In genomic region chr22:42500164-42500835, GRCh38 we compare ENCODE assay signal across 8 cellular contexts. TPM values are rescaled to one million over a fixed set of nuclear protein-coding genes. Genes with fewer than 3 reads are reported as not detected.
A peak's percentile ranks its signal among the peaks of the same experiment; 100 is the strongest.
DNase-seq lines count a peak whose midpoint lies in the region; ATAC-seq and TF ChIP-seq lines count a peak whose summit lies in the region.

No MANE protein-coding gene starts in this region.

- H3K9me3 ChIP-seq in A673 (ENCODE audit: low read depth, low read length, poor library complexity, severe bottlenecking) = no peaks in the 10 kb centered on the region

- peak overlapping the region; percentile 38 for H3K4me3 Mint-ChIP-seq in activated CD4-positive, alpha-beta T cell treated with anti-CD3 and anti-CD28 coated beads for 36 hours

- TF ChIP-seq CTCF in A673 (conservative IDR thresholded peaks at IDR 0.05; ENCODE audit: low read depth, low read length) = no peak

- peaks cover 3% of the 10 kb centered on the region for H3K4me1 ChIP-seq in A673 (ENCODE audit: insufficient read depth, low read length, poor library complexity, severe bottlenecking)

- H3K27ac ChIP-seq in A673 (ENCODE audit: low read depth, low read length, poor library complexity, severe bottlenecking) = no peak overlapping the region

- peak; percentile 81 for DNase-seq in A673 (ENCODE audit: low spot score)
- peak; percentile 95 for DNase-seq in GM19240 (ENCODE audit: insufficient read length, low spot score)
- peak; percentile 91 for DNase-seq in activated CD4-positive, alpha-beta T cell treated with anti-CD3 and anti-CD28 coated beads for 36 hours
- peak; percentile 59 for DNase-seq in cerebellar cortex (ENCODE audit: low spot score)
- DNase-seq in kidney glomerular epithelial cell (lab: John Stamatoyannopoulos, UW) = peak; percentile 37
- peak; percentile 71 to 84 for DNase-seq in stimulated activated CD4-positive, alpha-beta T cell treated with anti-CD3 and anti-CD28 coated beads, Interleukin-2, amount 100 ng/mL, for 48 hours
- DNase-seq in NCI-H524 treated with DMSO at 0.1 percent for 48 hours (lab: John Stamatoyannopoulos, UW) = no peak

- intact Hi-C loops in A673 (cut with micrococcal nuclease; ENCODE audit: unreplicated experiment) = no loop called here
- intact Hi-C loops in activated CD4-positive, alpha-beta T cell treated with anti-CD3 and anti-CD28 coated beads for 36 hours (cut with DNase I, micrococcal nuclease) = loop anchor here in 1 of 2 experiments (2.0 to 5.0 kb wide), 9 partner anchors 19 to 1118 kb away; partner anchors contain the start of genes CYB5R3, NAGA, POLDIP3 and RRP7A

- peak; percentile 56 for ATAC-seq in HG03571 (IDR thresholded peaks at IDR 0.05; ENCODE audit: unreplicated experiment)
- ATAC-seq in activated CD4-positive, alpha-beta T cell treated with anti-CD3 and anti-CD28 coated beads for 36 hours = peak; percentile 98

- peaks cover 11% of the 10 kb centered on the region for H3K4me1 Mint-ChIP-seq in activated CD4-positive, alpha-beta T cell treated with anti-CD3 and anti-CD28 coated beads for 36 hours

- no peaks in the 10 kb centered on the region for H3K36me3 ChIP-seq in A673 (ENCODE audit: insufficient read depth, low read length, poor library complexity, severe bottlenecking)

- H3K4me3 ChIP-seq in A673 (ENCODE audit: low read depth, low read length, poor library complexity, severe bottlenecking) = peak overlapping the region; percentile 31

- CTCF ChIA-PET in A673 (lab: Charles Lee) = no interaction called here
- CTCF ChIA-PET in activated CD4-positive, alpha-beta T cell treated with anti-CD3 and anti-CD28 coated beads for 36 hours (lab: Charles Lee) = no interaction called here

- no peaks in the 10 kb centered on the region for H3K27me3 ChIP-seq in A673 (replicated peaks; ENCODE audit: insufficient read depth, low read depth, low read length, poor library complexity)

- H3K27me3 Mint-ChIP-seq in activated CD4-positive, alpha-beta T cell treated with anti-CD3 and anti-CD28 coated beads for 36 hours = no peaks in the 10 kb centered on the region

- no TSS peak for BruUV-seq in A673 (replicated peaks; lab: Mats Ljungman, UMichigan)

- no peaks in the 10 kb centered on the region for H3K9me3 Mint-ChIP-seq in activated CD4-positive, alpha-beta T cell treated with anti-CD3 and anti-CD28 coated beads for 36 hours (ENCODE audit: low read depth)

- no peaks in the 10 kb centered on the region for H3K36me3 Mint-ChIP-seq in activated CD4-positive, alpha-beta T cell treated with anti-CD3 and anti-CD28 coated beads for 36 hours (ENCODE audit: low read depth)

- H3K27ac Mint-ChIP-seq in activated CD4-positive, alpha-beta T cell treated with anti-CD3 and anti-CD28 coated beads for 36 hours = no peak overlapping the region

- POLR2A ChIA-PET in A673 (lab: Charles Lee; ENCODE audit: low non-redundant PET) = no interaction called here
- POLR2A ChIA-PET in activated CD4-positive, alpha-beta T cell treated with anti-CD3 and anti-CD28 coated beads for 36 hours (lab: Charles Lee) = no interaction called here

RNA-seq across cellular contexts. Expression of gene RRP7A, which starts 19.3 kb away (rescaled TPM):
- total RNA-seq in A673 (2021) = 68.5 and 69.1 TPM in 2 replicates
- total RNA-seq in activated CD4-positive, alpha-beta T cell treated with anti-CD3 and anti-CD28 coated beads for 36 hours = 10 to 100 TPM; 95.6 to 98.1 TPM

RNA-seq across cellular contexts. Expression of gene SERHL2, which starts 53.5 kb away (rescaled TPM):
- total RNA-seq in A673 (2021) = 0.49 and 0.96 TPM in 2 replicates
- 1 to 10 TPM in 1 of 2 experiments, under 1 TPM in 1; 0.78 to 2.1 TPM for total RNA-seq in activated CD4-positive, alpha-beta T cell treated with anti-CD3 and anti-CD28 coated beads for 36 hours
